In genomic region chr7:1729183-1729582, GRCh38 we compare ENCODE assay signal across 3 cellular contexts.
A peak's percentile ranks its signal among the peaks of the same experiment; 100 is the strongest.
TF ChIP-seq lines count a peak whose summit lies in the region.

No MANE protein-coding gene starts in this region.

TF ChIP-seq in HepG2, 621 proteins besides CTCF, POLR2A, EP300 and RAD21:
- TF ChIP-seq BCL3 (CRISPR knock-in tag; IDR thresholded peaks at IDR 0.05) = no peak
- TF ChIP-seq ZNF331 (CRISPR knock-in tag; IDR thresholded peaks at IDR 0.05) = peak; percentile 100
- no peak for TF ChIP-seq NCOA2 (CRISPR knock-in tag; IDR thresholded peaks at IDR 0.05)
- no peak for TF ChIP-seq ZNF280B (CRISPR knock-in tag; IDR thresholded peaks at IDR 0.05; ENCODE audit: borderline replicate concordance)
TF ChIP-seq in HepG2: peak in this region for 1.

TF ChIP-seq in GM23338, 12 proteins besides CTCF, POLR2A, EP300 and RAD21:
- TF ChIP-seq NANOG (IDR thresholded peaks at IDR 0.05; ENCODE audit: borderline replicate concordance) (no peak), JUNB (IDR thresholded peaks at IDR 0.05; ENCODE audit: unreplicated experiment) (no peak), ZNF331 (CRISPR knock-in tag; IDR thresholded peaks at IDR 0.05; ENCODE audit: low read depth) (peak; percentile 97), REST (IDR thresholded peaks at IDR 0.05; ENCODE audit: unreplicated experiment) (no peak), EZH2phosphoT487 (IDR thresholded peaks at IDR 0.05; ENCODE audit: unreplicated experiment) (no peak), CREB1 (CRISPR knock-in tag; IDR thresholded peaks at IDR 0.05; ENCODE audit: low read depth) (no peak)

TF ChIP-seq in HEK293, 187 proteins besides CTCF, POLR2A, EP300 and RAD21:
- TF ChIP-seq TRIM28 (IDR thresholded peaks at IDR 0.05; ENCODE audit: borderline replicate concordance, low read length) = peak; percentile 60; the same call in 1 of the 2 replicates
- TF ChIP-seq ZFP3 (tag by site-specific recombination; IDR thresholded peaks at IDR 0.05; ENCODE audit: low read depth) = no peak
- no peak for TF ChIP-seq ZNF354C (tag by site-specific recombination; IDR thresholded peaks at IDR 0.05; ENCODE audit: borderline replicate concordance, low read depth)
- no peak for TF ChIP-seq ZNF133 (tag by site-specific recombination; IDR thresholded peaks at IDR 0.05)
- no peak for TF ChIP-seq ZNF664 (tag by site-specific recombination; IDR thresholded peaks at IDR 0.05)
TF ChIP-seq in HEK293: peak in this region for 1.
